In the genomic region with DNA sequence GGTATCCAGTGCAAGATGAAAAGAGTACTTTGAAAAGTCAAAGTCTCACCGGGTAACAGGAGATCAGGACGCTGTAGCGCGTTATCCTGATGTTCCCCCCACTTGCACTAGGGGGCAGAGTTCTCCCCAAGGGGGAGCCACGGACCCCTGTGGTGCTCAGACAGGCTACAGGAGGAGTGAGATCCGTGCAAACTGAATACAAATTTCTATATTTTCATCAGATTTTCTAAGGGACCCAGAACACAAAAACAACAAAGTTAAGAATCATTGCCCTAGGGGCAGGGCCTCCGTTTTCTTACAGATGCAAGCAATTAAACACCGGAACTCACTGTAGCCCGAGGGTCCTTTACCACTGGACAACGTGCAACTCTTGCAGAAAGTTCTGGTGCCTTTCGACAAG, we compare ENCODE assay signal across 8 cellular contexts. TPM values are rescaled to one million over a fixed set of nuclear protein-coding genes. Genes with fewer than 3 reads are reported as not detected.
A peak's percentile ranks its signal among the peaks of the same experiment; 100 is the strongest.
DNase-seq lines count a peak whose midpoint lies in the region; ATAC-seq and TF ChIP-seq lines count a peak whose summit lies in the region.

No MANE protein-coding gene starts in this region.

- no peak for TF ChIP-seq CTCF in CD4-positive, alpha-beta T cell (IDR thresholded peaks at IDR 0.05)
- TF ChIP-seq CTCF in astrocyte of the cerebellum (IDR thresholded peaks at IDR 0.05; ENCODE audit: low read depth, low read length, missing control alignments): peak; percentile 95

- H3K27ac ChIP-seq in CD4-positive, alpha-beta T cell (ENCODE audit: low read depth, low read length): no peak overlapping the region

- POLR2A ChIA-PET in CD4-positive, alpha-beta T cell (lab: Charles Lee): no interaction called here

- H3K27ac Mint-ChIP-seq in CD4-positive, alpha-beta T cell: no peak overlapping the region

- H3K4me3 Mint-ChIP-seq in CD4-positive, alpha-beta T cell: peak overlapping the region; percentile 37

- H3K9me3 ChIP-seq in CD4-positive, alpha-beta T cell (ENCODE audit: control insufficient read depth, low read length): no peaks in the 10 kb centered on the region

- CTCF ChIA-PET in CD4-positive, alpha-beta T cell (lab: Charles Lee): no interaction called here

- peaks cover 31% of the 10 kb centered on the region for H3K4me1 Mint-ChIP-seq in CD4-positive, alpha-beta T cell (ENCODE audit: low read depth)

- intact Hi-C loops in CD4-positive, alpha-beta T cell (cut with DNase I, micrococcal nuclease): no loop called here

- DNase-seq in CD4-positive, alpha-beta T cell: peak in 1 of 10 experiments; percentile 34
- DNase-seq in NCI-H748 (lab: John Stamatoyannopoulos, UW; ENCODE audit: unreplicated experiment) (peak; percentile 92), astrocyte of the cerebellum (ENCODE audit: low read depth) (no peak), iPS-NIHi7 (ENCODE audit: extremely low spot score) (peak; percentile 74)
- peak; percentile 23 to 39 for DNase-seq in stimulated activated CD4-positive, alpha-beta T cell treated with anti-CD3 and anti-CD28 coated beads, Interleukin-2, amount 100 ng/mL, for 48 hours
- no peak for DNase-seq in stimulated activated naive CD4-positive, alpha-beta T cell treated with Interleukin-2 at 50 U/mL for 16 hours (lab: John Stamatoyannopoulos, UW)

- peaks cover 86% of the 10 kb centered on the region for H3K27me3 Mint-ChIP-seq in CD4-positive, alpha-beta T cell

- no peaks in the 10 kb centered on the region for H3K36me3 Mint-ChIP-seq in CD4-positive, alpha-beta T cell (ENCODE audit: low read depth)

- in situ Hi-C loops in astrocyte of the cerebellum (cut with HindIII; ENCODE audit: low sequenced_read_pairs): no loop called here

- H3K27me3 ChIP-seq in CD4-positive, alpha-beta T cell (ENCODE audit: control insufficient read depth, insufficient read depth, low read length): peaks cover 60% of the 10 kb centered on the region

- no peak for ATAC-seq in CD4-positive, alpha-beta T cell (ENCODE audit: poor library complexity)
- ATAC-seq in GM18520 (IDR thresholded peaks at IDR 0.05; ENCODE audit: unreplicated experiment) (peak; percentile 60), HG03097 (IDR thresholded peaks at IDR 0.05; ENCODE audit: low FRiP score, unreplicated experiment) (peak; percentile 67)

- peak overlapping the region; percentile 89 for H3K4me3 ChIP-seq in astrocyte of the cerebellum (ENCODE audit: low read depth, low read length)

- no peaks in the 10 kb centered on the region for H3K9me3 Mint-ChIP-seq in CD4-positive, alpha-beta T cell

RNA-seq across cellular contexts. Expression of gene MYO10, which starts 2.0 kb away (rescaled TPM):
- total RNA-seq in CD4-positive, alpha-beta T cell: not detected

Comparison
In these comparisons a context has a peak if more than half of its experiments do, and no peak if none do; other contexts are left out.
1. DNase-seq: peak in NCI-H748 (single experiment), iPS-NIHi7 (single experiment) and stimulated activated CD4-positive, alpha-beta T cell treated with anti-CD3 and anti-CD28 coated beads, Interleukin-2, amount 100 ng/mL, for 48 hours (2 of 2); none in astrocyte of the cerebellum (single experiment) and stimulated activated naive CD4-positive, alpha-beta T cell treated with Interleukin-2 at 50 U/mL for 16 hours (single experiment).